12 cellular contexts compared by ENCODE assay signal in genomic region chr3:170811515-170811914, GRCh38. TPM values are rescaled to one million over a fixed set of nuclear protein-coding genes. Genes with fewer than 3 reads are reported as not detected.
DNase-seq lines count a peak whose midpoint lies in the region; TF ChIP-seq lines count a peak whose summit lies in the region.
"Had no signal": no experiment of that assay in that cellular context is flagged by ENCODE, and none has a peak within 500 bp of the region (broad histone marks: within the 10 kb centered on the region; RNA-seq: fewer than 3 reads in every experiment).

No MANE protein-coding gene starts in this region.

- no peak for TF ChIP-seq CTCF in astrocyte of the cerebellum (IDR thresholded peaks at IDR 0.05; ENCODE audit: low read depth, low read length, missing control alignments)
- no peak for TF ChIP-seq CTCF in uterus (IDR thresholded peaks at IDR 0.05)
- TF ChIP-seq CTCF in thyroid gland (IDR thresholded peaks at IDR 0.05), result no peak

- intact Hi-C loops in uterus (cut with DNase I; ENCODE audit: low total_unique reads) (loop anchor here (5.0 kb wide), 1 partner anchor 399 kb away; no protein-coding TSS in a partner anchor), thyroid gland (cut with DNase I) (loop anchor here (5.0 kb wide), 1 partner anchor 394 kb away; the partner anchor contains the start of gene CLDN11)

- WGBS in thyroid gland, 2 donors, result 71% methylated on average over 5 of the region's 5 CpGs

- TF ChIP-seq POLR2A in uterus (IDR thresholded peaks at IDR 0.05) (no peak), thyroid gland (IDR thresholded peaks at IDR 0.05) (no peak)

- no peaks in the 10 kb centered on the region for H3K9me3 ChIP-seq in uterus
- H3K9me3 ChIP-seq in thyroid gland, result no peaks in the 10 kb centered on the region
- H3K9me3 ChIP-seq: tibial nerve had no signal

- in situ Hi-C loops in astrocyte of the cerebellum (cut with HindIII; ENCODE audit: low sequenced_read_pairs), result loop anchor here (5.0 kb wide), 1 partner anchor 384 kb away; no protein-coding TSS in a partner anchor

- peaks cover 0 to 9% of the 10 kb centered on the region in 2 donors for H3K4me1 ChIP-seq in uterus
- H3K4me1 ChIP-seq in thyroid gland, result peaks cover 3 to 4% of the 10 kb centered on the region in 2 donors

- H3K4me3 ChIP-seq in astrocyte of the cerebellum (ENCODE audit: low read depth, low read length) (no peak overlapping the region), uterus (no peak overlapping the region), thyroid gland (replicated peaks in 1 of 3) (no peak overlapping the region)
- H3K4me3 ChIP-seq: cardiac muscle cell, smooth muscle cell, tibial nerve had no signal

- peak overlapping the region; percentile 62 to 74 for H3K27ac ChIP-seq in uterus
- H3K27ac ChIP-seq in thyroid gland, result no peak overlapping the region
- H3K27ac ChIP-seq: cardiac muscle cell, KMS-11 had no signal

- no peaks in the 10 kb centered on the region for H3K36me3 ChIP-seq in uterus
- H3K36me3 ChIP-seq in thyroid gland, result no peaks in the 10 kb centered on the region
- H3K36me3 ChIP-seq: cardiac muscle cell, tibial nerve had no signal

- H3K27me3 ChIP-seq in uterus (no peaks in the 10 kb centered on the region), thyroid gland (no peaks in the 10 kb centered on the region)
- H3K27me3 ChIP-seq: cardiac muscle cell, tibial nerve had no signal

- DNase-seq in NCI-H2107 treated with DMSO at 0.1 percent for 48 hours (lab: John Stamatoyannopoulos, UW; ENCODE audit: unreplicated experiment) (peak; percentile 12), NCI-H2107 (lab: John Stamatoyannopoulos, UW) (no peak), astrocyte of the cerebellum (ENCODE audit: low read depth) (peak; percentile 16), fibroblast of the conjunctiva (ENCODE audit: low read depth) (peak; percentile 26), uterus (peak in 1 of 2 donors; percentile 49), OCI-M2 (lab: John Stamatoyannopoulos, UW; ENCODE audit: unreplicated experiment) (no peak), NCI-H2227 treated with DMSO at 0.1 percent for 48 hours (lab: John Stamatoyannopoulos, UW) (no peak), thyroid gland (no peak)

RNA-seq across cellular contexts. Expression of gene RPL22L1, which starts 58.5 kb away (rescaled TPM):
- total RNA-seq in uterus (100 to 1,000 TPM in 2 of 4 donors, 10 to 100 TPM in 2; 46.5 to 305 (median 175) TPM), thyroid gland (100 to 1,000 TPM in 1 of 4 donors, 10 to 100 TPM in 3; 29.9 to 142 (median 56.8) TPM)

Comparison
In these comparisons a context has a peak if more than half of its experiments do, and no peak if none do; other contexts are left out.
1. DNase-seq: peak in NCI-H2107 treated with DMSO at 0.1 percent for 48 hours (single experiment), astrocyte of the cerebellum (single experiment) and fibroblast of the conjunctiva (single experiment); none in NCI-H2107 (single experiment), OCI-M2 (single experiment), NCI-H2227 treated with DMSO at 0.1 percent for 48 hours (single experiment) and thyroid gland (0 of 2).
2. H3K27ac ChIP-seq: peak in uterus (2 of 2); none in thyroid gland (0 of 3).